In the genomic region with DNA sequence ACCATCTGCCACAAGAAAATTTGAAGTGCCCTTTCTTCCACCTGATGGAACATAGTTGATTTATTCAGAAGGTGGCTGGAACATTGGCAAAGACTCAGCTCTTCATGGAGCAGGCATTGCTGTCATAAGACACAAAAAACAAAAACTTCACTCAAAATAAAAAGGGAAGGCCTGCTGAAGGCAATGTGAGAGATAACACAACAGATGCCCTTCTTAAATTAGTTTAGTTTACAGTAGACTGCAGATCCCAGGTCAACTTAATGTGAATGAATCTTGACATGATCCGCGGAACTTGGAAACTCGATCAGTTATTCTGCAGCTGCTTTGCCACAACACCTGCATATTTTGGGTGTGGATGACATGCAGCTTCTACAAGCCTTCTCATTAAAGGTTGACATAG, we compare ENCODE assay signal across 19 cellular contexts.
DNase-seq lines count a peak whose midpoint lies in the region; ATAC-seq and TF ChIP-seq lines count a peak whose summit lies in the region.
"Had no signal": no experiment of that assay in that cellular context is flagged by ENCODE, and none has a peak within 500 bp of the region (broad histone marks: within the 10 kb centered on the region; RNA-seq: fewer than 3 reads in every experiment).

No MANE protein-coding gene starts in this region.

- TF ChIP-seq RAD21 in SK-N-SH (IDR thresholded peaks at IDR 0.05; ENCODE audit: low read length): no peak

- POLR2A ChIA-PET in SK-N-SH (lab: Yijun Ruan, JAX): no interaction called here

- no peaks in the 10 kb centered on the region for H3K27me3 ChIP-seq in SK-N-SH (ENCODE audit: insufficient read depth)
- H3K27me3 ChIP-seq in prostate gland (replicated peaks; ENCODE audit: insufficient read depth): no peaks in the 10 kb centered on the region
- H3K27me3 ChIP-seq: BE2C, BLaER1 had no signal

- no peak overlapping the region for H3K9ac ChIP-seq in SK-N-SH
- H3K9ac ChIP-seq: BLaER1 had no signal

- no peak for TF ChIP-seq POLR2A in prostate gland (IDR thresholded peaks at IDR 0.05)

- no peaks in the 10 kb centered on the region for H3K79me2 ChIP-seq in SK-N-SH (ENCODE audit: insufficient read depth)

- H3K27ac ChIP-seq in SK-N-SH (ENCODE audit: low read depth in 2 of 2, low read length in 1 of 2) (no peak overlapping the region), prostate gland (no peak overlapping the region)
- H3K27ac ChIP-seq: BLaER1 had no signal

- no peaks in the 10 kb centered on the region for H3K9me3 ChIP-seq in SK-N-SH
- no peaks in the 10 kb centered on the region for H3K9me3 ChIP-seq in prostate gland
- H3K9me3 ChIP-seq: BE2C had no signal

- no peak overlapping the region for H3K4me2 ChIP-seq in SK-N-SH
- H3K4me2 ChIP-seq: BLaER1 had no signal

- TF ChIP-seq CTCF in SK-N-SH (IDR thresholded peaks at IDR 0.05) (no peak), prostate gland (IDR thresholded peaks at IDR 0.05) (no peak)

- CTCF ChIA-PET in SK-N-SH (lab: Yijun Ruan, JAX): interaction anchor here (0.6 to 1.4 kb wide), 5 partner anchors 13 to 1676 kb away, joined by 3 to 5 read pairs (median 3); no protein-coding TSS in a partner anchor

- WGBS in SK-N-SH (ENCODE audit: low lambda C conversion rate): 94% methylated on average over 3 of the region's 3 CpGs
- WGBS in prostate gland: 94% methylated on average over 3 of the region's 3 CpGs

- H4K20me1 ChIP-seq in SK-N-SH (ENCODE audit: insufficient read depth): no peaks in the 10 kb centered on the region
- H4K20me1 ChIP-seq: BLaER1 had no signal

- DNase-seq in NCI-H2171 treated with DMSO at 0.1 percent for 48 hours (lab: John Stamatoyannopoulos, UW) (peak; percentile 84), SK-N-SH (no peak), left kidney (ENCODE audit: low read depth, low spot score) (peak; percentile 31), dedifferentiated amniotic fluid mesenchymal stem cell (ENCODE audit: extremely low spot score) (no peak), prostate gland (ENCODE audit: low spot score) (no peak)
- DNase-seq: 8988T; ACHN; BE2C; C1 segment of cervical spinal cord; CD4-positive, alpha-beta memory T cell; CD4-positive, CD25-positive, alpha-beta regulatory T cell; CD8-positive, alpha-beta memory T cell; COR-L47; DMS 273 treated with DMSO at 0.1 percent for 48 hours; DMS153; DMS79 treated with DMSO at 0.1 percent for 48 hours; GF-D8 had no signal

- H3K36me3 ChIP-seq in SK-N-SH (replicated peaks in 1 of 2; ENCODE audit: control insufficient read depth in 1 of 2, insufficient read depth in 2 of 2, low read length in 1 of 2) (no peaks in the 10 kb centered on the region), prostate gland (no peaks in the 10 kb centered on the region)
- H3K36me3 ChIP-seq: BE2C, BLaER1 had no signal

- no peaks in the 10 kb centered on the region for H3F3A ChIP-seq in SK-N-SH (replicated peaks; ENCODE audit: insufficient read depth)

- no peaks in the 10 kb centered on the region for H3K9me2 ChIP-seq in SK-N-SH

- H3K4me3 ChIP-seq in SK-N-SH (ENCODE audit: low read depth in 2 of 2, low read length in 1 of 2) (no peak overlapping the region), prostate gland (no peak overlapping the region)
- H3K4me3 ChIP-seq: BLaER1 had no signal

- ATAC-seq in GM21360 (IDR thresholded peaks at IDR 0.05; ENCODE audit: unreplicated experiment): no peak

- peaks cover 0 to 16% of the 10 kb centered on the region in 2 experiments; a peak in 2 of 4 replicates for H3K4me1 ChIP-seq in SK-N-SH (ENCODE audit: control insufficient read depth in 1 of 2, insufficient read depth in 2 of 2, low read depth in 1 of 2, low read length in 1 of 2)
- no peaks in the 10 kb centered on the region for H3K4me1 ChIP-seq in prostate gland (replicated peaks)
- H3K4me1 ChIP-seq: BLaER1 had no signal

- TF ChIP-seq EP300 in SK-N-SH (IDR thresholded peaks at IDR 0.05; ENCODE audit: borderline replicate concordance in 1 of 2, low read depth in 1 of 2, low read length in 1 of 2): peak in 1 of 2 experiments; percentile 38; a peak in 1 of 4 replicates

- H2AFZ ChIP-seq in SK-N-SH (ENCODE audit: low read depth): no peak overlapping the region

- intact Hi-C loops in prostate gland (cut with DNase I): no loop called here

TF ChIP-seq in SK-N-SH, 30 proteins besides CTCF, POLR2A, EP300 and RAD21:
- TF ChIP-seq FOXM1 (IDR thresholded peaks at IDR 0.05; ENCODE audit: low read depth) (no peak), GATA2 (CRISPR knock-in tag; IDR thresholded peaks at IDR 0.05) (peak; percentile 56)

Comparison
In these comparisons a context has a peak if more than half of its experiments do, and no peak if none do; other contexts are left out.
1. DNase-seq: peak in NCI-H2171 treated with DMSO at 0.1 percent for 48 hours (single experiment) and left kidney (single experiment); none in SK-N-SH (single experiment), dedifferentiated amniotic fluid mesenchymal stem cell (single experiment) and prostate gland (single experiment).